Comparison of ENCODE assay signal across 10 cellular contexts in the genomic region with DNA sequence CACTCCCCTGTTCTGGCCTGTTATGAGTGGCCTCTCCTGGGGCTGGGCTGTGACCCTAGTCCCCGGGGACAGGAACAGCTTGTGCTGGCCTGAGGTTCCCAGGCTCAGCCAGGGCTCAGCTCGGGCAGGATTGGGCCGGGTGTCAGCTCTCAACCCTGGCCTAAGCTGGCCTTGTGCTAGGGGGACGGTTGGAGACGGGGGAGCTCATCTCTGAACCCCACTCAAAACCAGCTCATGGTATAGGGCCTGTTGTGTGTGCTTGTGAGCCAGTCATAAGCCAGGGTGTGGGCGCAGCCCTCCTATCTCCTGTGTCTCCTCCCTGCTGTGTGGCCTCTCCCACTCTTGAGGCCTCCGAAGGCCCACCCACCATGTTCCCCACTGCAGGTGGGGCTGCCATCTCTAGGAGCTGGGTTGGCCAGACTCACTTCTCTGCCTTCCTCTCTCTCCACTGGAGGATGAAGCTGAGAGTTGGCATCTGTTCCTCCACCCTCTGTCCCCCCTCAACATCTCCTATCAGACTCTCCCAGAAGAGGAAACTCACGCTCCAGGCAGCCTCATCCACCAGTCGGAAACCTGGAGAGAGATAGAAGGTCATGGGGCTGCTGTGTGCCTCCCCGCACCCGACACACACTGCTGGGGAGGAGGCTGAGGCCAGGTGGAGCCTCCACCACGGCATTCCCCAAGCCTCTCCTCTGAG. TPM values are rescaled to one million over a fixed set of nuclear protein-coding genes. Genes with fewer than 3 reads are reported as not detected.
DNase-seq lines count a peak whose midpoint lies in the region; ATAC-seq and TF ChIP-seq lines count a peak whose summit lies in the region.
"Had no signal": no experiment of that assay in that cellular context is flagged by ENCODE, and none has a peak within 500 bp of the region (broad histone marks: within the 10 kb centered on the region; RNA-seq: fewer than 3 reads in every experiment).

No MANE protein-coding gene starts in this region.

- H3K27ac Mint-ChIP-seq in activated T-helper 1 cell treated with anti-CD3 and anti-CD28 coated beads, Interleukin-12 subunit alpha, Interleukin-12 subunit beta, Interleukin-2, Interleukin-4 antibody, amounts not matched to agents 30 ng/mL and 10 ng/mL and 1 ng/mL, durations not matched to agents 14 hours and 24 hours and 36 hours = no peak overlapping the region
- H3K27ac Mint-ChIP-seq: stimulated activated naive CD8-positive, alpha-beta T cell treated with anti-CD3 and anti-CD28 coated beads, Interleukin-15, Interleukin-2, amounts not matched to agents 100 ng/mL and 50 ng/mL, for 24 hours had no signal

- ATAC-seq in left lung (no peak), GM19324 (IDR thresholded peaks at IDR 0.05; ENCODE audit: low FRiP score, unreplicated experiment) (no peak)

- intact Hi-C loops in colonic mucosa (cut with DNase I) = loop anchor here (5.0 kb wide), 1 partner anchor 32 kb away; no protein-coding TSS in a partner anchor
- intact Hi-C loops in left lung (cut with DNase I) = no loop called here
- intact Hi-C loops in activated T-helper 1 cell treated with anti-CD3 and anti-CD28 coated beads, Interleukin-12 subunit alpha, Interleukin-12 subunit beta, Interleukin-2, Interleukin-4 antibody, amounts not matched to agents 30 ng/mL and 10 ng/mL and 1 ng/mL, durations not matched to agents 14 hours and 24 hours and 36 hours (cut with micrococcal nuclease) = no loop called here

- H3K9ac ChIP-seq in colonic mucosa (ENCODE audit: low read depth in 2 of 2, low read length in 2 of 2) = peak overlapping the region; percentile 1 to 48

- no peak overlapping the region for H3K4me3 ChIP-seq in colonic mucosa
- peak overlapping the region in 1 of 2 donors; percentile 48 for H3K4me3 ChIP-seq in left lung

- H3K36me3 ChIP-seq in colonic mucosa = no peaks in the 10 kb centered on the region
- H3K36me3 ChIP-seq in left lung = no peaks in the 10 kb centered on the region

- DNase-seq in NCI-H226 (peak; percentile 93), colonic mucosa (no peak), left lung (peak in 1 of 2 donors; percentile 61), AML-193 (lab: John Stamatoyannopoulos, UW) (no peak), GM10248 (ENCODE audit: extremely low spot score) (no peak)
- DNase-seq in activated T-helper 1 cell treated with anti-CD3 and anti-CD28 coated beads, Interleukin-12 subunit alpha, Interleukin-12 subunit beta, Interleukin-2, Interleukin-4 antibody, amounts not matched to agents 30 ng/mL and 10 ng/mL and 1 ng/mL, durations not matched to agents 14 hours and 24 hours and 36 hours (ENCODE audit: low spot score) = no peak
- DNase-seq: NCI-H748 treated with DMSO at 0.1 percent for 48 hours had no signal

- no peaks in the 10 kb centered on the region for H3K36me3 Mint-ChIP-seq in activated T-helper 1 cell treated with anti-CD3 and anti-CD28 coated beads, Interleukin-12 subunit alpha, Interleukin-12 subunit beta, Interleukin-2, Interleukin-4 antibody, amounts not matched to agents 30 ng/mL and 10 ng/mL and 1 ng/mL, durations not matched to agents 14 hours and 24 hours and 36 hours (ENCODE audit: low read depth)

- H3K27me3 ChIP-seq in colonic mucosa (peaks cover 16% of the 10 kb centered on the region), left lung (peaks cover 8 to 46% of the 10 kb centered on the region in 2 donors)

- no peak overlapping the region for H3K4me3 Mint-ChIP-seq in activated T-helper 1 cell treated with anti-CD3 and anti-CD28 coated beads, Interleukin-12 subunit alpha, Interleukin-12 subunit beta, Interleukin-2, Interleukin-4 antibody, amounts not matched to agents 30 ng/mL and 10 ng/mL and 1 ng/mL, durations not matched to agents 14 hours and 24 hours and 36 hours
- H3K4me3 Mint-ChIP-seq: stimulated activated naive CD8-positive, alpha-beta T cell treated with anti-CD3 and anti-CD28 coated beads, Interleukin-15, Interleukin-2, amounts not matched to agents 100 ng/mL and 50 ng/mL, for 24 hours had no signal

- peak overlapping the region; percentile 7 for H3K27ac ChIP-seq in colonic mucosa
- peak overlapping the region; percentile 77 to 84 for H3K27ac ChIP-seq in left lung
- peak overlapping the region; percentile 52 for H3K27ac ChIP-seq in temporal lobe (ENCODE audit: low read depth, low read length)

- H3K27me3 Mint-ChIP-seq in activated T-helper 1 cell treated with anti-CD3 and anti-CD28 coated beads, Interleukin-12 subunit alpha, Interleukin-12 subunit beta, Interleukin-2, Interleukin-4 antibody, amounts not matched to agents 30 ng/mL and 10 ng/mL and 1 ng/mL, durations not matched to agents 14 hours and 24 hours and 36 hours (ENCODE audit: insufficient read depth) = peaks cover 55% of the 10 kb centered on the region

- CTCF ChIA-PET in GM10248 (lab: Yijun Ruan, JAX) = interaction anchor here (1.0 to 8.6 kb wide), 9 partner anchors 9 to 233 kb away, joined by 3 to 108 read pairs (median 4); a partner anchor contains a TSS

- no peaks in the 10 kb centered on the region for H3K9me3 Mint-ChIP-seq in activated T-helper 1 cell treated with anti-CD3 and anti-CD28 coated beads, Interleukin-12 subunit alpha, Interleukin-12 subunit beta, Interleukin-2, Interleukin-4 antibody, amounts not matched to agents 30 ng/mL and 10 ng/mL and 1 ng/mL, durations not matched to agents 14 hours and 24 hours and 36 hours
- H3K9me3 Mint-ChIP-seq: stimulated activated naive CD8-positive, alpha-beta T cell treated with anti-CD3 and anti-CD28 coated beads, Interleukin-15, Interleukin-2, amounts not matched to agents 100 ng/mL and 50 ng/mL, for 24 hours had no signal

- POLR2A ChIA-PET in GM10248 (lab: Yijun Ruan, JAX) = no interaction called here

- H3K4me1 ChIP-seq in colonic mucosa (no peaks in the 10 kb centered on the region), left lung (peaks cover 8 to 71% of the 10 kb centered on the region in 2 donors)

- H3K4me1 Mint-ChIP-seq in activated T-helper 1 cell treated with anti-CD3 and anti-CD28 coated beads, Interleukin-12 subunit alpha, Interleukin-12 subunit beta, Interleukin-2, Interleukin-4 antibody, amounts not matched to agents 30 ng/mL and 10 ng/mL and 1 ng/mL, durations not matched to agents 14 hours and 24 hours and 36 hours (ENCODE audit: low read depth) = peaks cover 12% of the 10 kb centered on the region

- no peak for TF ChIP-seq CTCF in colonic mucosa (IDR thresholded peaks at IDR 0.05)
- no peak for TF ChIP-seq CTCF in left lung (IDR thresholded peaks at IDR 0.05)
- no peak for TF ChIP-seq CTCF in GM10248 (IDR thresholded peaks at IDR 0.05; ENCODE audit: control extremely low read depth, extremely low read depth, low read depth, missing control alignments)

- H3K9me3 ChIP-seq in colonic mucosa (no peaks in the 10 kb centered on the region), left lung (no peaks in the 10 kb centered on the region)

RNA-seq across cellular contexts. Expression of a gene that starts 1.3 kb away (rescaled TPM):
- total RNA-seq in colonic mucosa = 1 to 10 TPM; 2.5 to 3.5 TPM
- total RNA-seq in left lung = 10 to 100 TPM; 10.6 to 12.3 TPM
- 0.98 TPM for total RNA-seq in temporal lobe
- total RNA-seq in activated T-helper 1 cell treated with anti-CD3 and anti-CD28 coated beads, Interleukin-12 subunit alpha, Interleukin-12 subunit beta, Interleukin-2, Interleukin-4 antibody, amounts not matched to agents 30 ng/mL and 10 ng/mL and 1 ng/mL, durations not matched to agents 14 hours and 24 hours and 36 hours = 0.36 and 0.51 TPM in 2 replicates

RNA-seq across cellular contexts. Expression of a gene that starts 25.6 kb away (rescaled TPM):
- total RNA-seq in colonic mucosa (not detected), left lung (1 to 10 TPM in 1 of 2 donors, under 1 TPM in 1; 0.38 to 3.5 TPM), temporal lobe (0.25 TPM)
- not detected in 2 replicates for total RNA-seq in activated T-helper 1 cell treated with anti-CD3 and anti-CD28 coated beads, Interleukin-12 subunit alpha, Interleukin-12 subunit beta, Interleukin-2, Interleukin-4 antibody, amounts not matched to agents 30 ng/mL and 10 ng/mL and 1 ng/mL, durations not matched to agents 14 hours and 24 hours and 36 hours

RNA-seq across cellular contexts. Expression of a gene that starts 34.2 kb away (rescaled TPM):
- total RNA-seq in colonic mucosa = 1 to 10 TPM in 1 of 2 donors, under 1 TPM in 1; 0.56 to 1.1 TPM
- total RNA-seq in left lung = under 1 TPM; 0.47 to 0.97 TPM
- total RNA-seq in temporal lobe = 0.25 TPM
- 49.1 and 49.8 TPM in 2 replicates for total RNA-seq in activated T-helper 1 cell treated with anti-CD3 and anti-CD28 coated beads, Interleukin-12 subunit alpha, Interleukin-12 subunit beta, Interleukin-2, Interleukin-4 antibody, amounts not matched to agents 30 ng/mL and 10 ng/mL and 1 ng/mL, durations not matched to agents 14 hours and 24 hours and 36 hours

RNA-seq across cellular contexts. Expression of a gene that starts 35.9 kb away (rescaled TPM):
- total RNA-seq in colonic mucosa (not detected), left lung (not detected), temporal lobe (0.25 TPM)
- 0.65 and 0.78 TPM in 2 replicates for total RNA-seq in activated T-helper 1 cell treated with anti-CD3 and anti-CD28 coated beads, Interleukin-12 subunit alpha, Interleukin-12 subunit beta, Interleukin-2, Interleukin-4 antibody, amounts not matched to agents 30 ng/mL and 10 ng/mL and 1 ng/mL, durations not matched to agents 14 hours and 24 hours and 36 hours

Comparison
In these comparisons a context has a peak if more than half of its experiments do, and no peak if none do; other contexts are left out.
1. H3K27ac ChIP-seq: peak in every context shown above with its lines; median percentile 80 in left lung; 52 in temporal lobe; 7 in colonic mucosa.
2. RNA of a gene that starts 34.2 kb away (total RNA-seq): 49.1 to 49.8 TPM in activated T-helper 1 cell treated with anti-CD3 and anti-CD28 coated beads, Interleukin-12 subunit alpha, Interleukin-12 subunit beta, Interleukin-2, Interleukin-4 antibody, amounts not matched to agents 30 ng/mL and 10 ng/mL and 1 ng/mL, durations not matched to agents 14 hours and 24 hours and 36 hours; 0.56 to 1.1 TPM in colonic mucosa, 0.47 to 0.97 TPM in left lung and 0.25 TPM in temporal lobe (single experiment); every median in the first group is over 10 times any median in the second.